In the genomic region with DNA sequence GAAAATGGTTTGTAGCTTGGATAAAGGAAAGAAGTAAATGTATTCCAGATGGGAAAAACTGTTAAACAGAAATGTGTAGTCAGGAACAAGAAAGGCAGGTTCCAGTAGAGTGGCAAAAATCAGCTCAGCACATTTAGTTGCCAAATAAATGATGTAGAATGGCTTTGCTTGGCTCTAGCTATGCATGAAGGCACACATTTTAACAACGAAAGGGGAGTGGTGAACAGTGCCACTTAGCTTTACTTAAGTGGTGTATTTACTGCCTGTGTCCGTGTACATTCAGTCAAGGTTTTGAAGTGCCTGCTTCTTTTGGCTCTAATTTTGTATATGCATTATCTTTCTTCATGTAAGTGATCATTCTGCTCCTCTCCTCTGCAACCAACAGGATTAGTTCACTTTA, we compare ENCODE assay signal across 12 cellular contexts.
A peak's percentile ranks its signal among the peaks of the same experiment; 100 is the strongest.
DNase-seq lines count a peak whose midpoint lies in the region; ATAC-seq lines count a peak whose summit lies in the region.
"Had no signal": no experiment of that assay in that cellular context is flagged by ENCODE, and none has a peak within 500 bp of the region (broad histone marks: within the 10 kb centered on the region; RNA-seq: fewer than 3 reads in every experiment).

No MANE protein-coding gene starts in this region.

- intact Hi-C loops in left colon (cut with DNase I, micrococcal nuclease): no loop called here

- DNase-seq in COLO668 (lab: John Stamatoyannopoulos, UW; ENCODE audit: unreplicated experiment) (peak; percentile 13), NCI-H1417 treated with DMSO at 0.1 percent for 48 hours (lab: John Stamatoyannopoulos, UW) (peak; percentile 67), NCI-H69 (lab: John Stamatoyannopoulos, UW) (peak; percentile 88), left colon (no peak), OCI-M1 (lab: John Stamatoyannopoulos, UW) (no peak), HuH-7 (ENCODE audit: low spot score) (no peak)
- no peak for DNase-seq in stimulated activated CD4-positive, alpha-beta T cell treated with anti-CD3 and anti-CD28 coated beads, Interleukin-2, amount 100 ng/mL, for 24 hours
- DNase-seq: activated CD4-positive, alpha-beta T cell treated with anti-CD3 and anti-CD28 coated beads for 4 hours; activated T-cell treated with anti-CD3 and anti-CD28 coated beads, Interleukin-2, amount 50 U/mL, for 1 hour; colonic mucosa; MV-4-11 had no signal

- ATAC-seq in left colon: peak; percentile 37
- ATAC-seq in HG03469 (IDR thresholded peaks at IDR 0.05; ENCODE audit: unreplicated experiment): no peak

Comparison
In these comparisons a context has a peak if more than half of its experiments do, and no peak if none do; other contexts are left out.
1. DNase-seq: peak in COLO668 (single experiment), NCI-H1417 treated with DMSO at 0.1 percent for 48 hours (single experiment) and NCI-H69 (single experiment); none in left colon (0 of 2), stimulated activated CD4-positive, alpha-beta T cell treated with anti-CD3 and anti-CD28 coated beads, Interleukin-2, amount 100 ng/mL, for 24 hours (0 of 2), OCI-M1 (single experiment) and HuH-7 (single experiment).